ENCODE assay signal across 1 cellular context in genomic region chr2:108534577-108535379, GRCh38.
A peak's percentile ranks its signal among the peaks of the same experiment; 100 is the strongest.
TF ChIP-seq lines count a peak whose summit lies in the region.

No MANE protein-coding gene starts in this region.

TF ChIP-seq in HepG2, 621 proteins besides CTCF, POLR2A, EP300 and RAD21 (continued from another document):
- TF ChIP-seq AFF4 (CRISPR knock-in tag; IDR thresholded peaks at IDR 0.05), result 0 out of 2 replicates have a peak, but pooled peaks have one; percentile 15
- TF ChIP-seq STAT6 (CRISPR knock-in tag; IDR thresholded peaks at IDR 0.05; ENCODE audit: borderline replicate concordance), result no peak
- no peak for TF ChIP-seq MED1 (CRISPR knock-in tag; IDR thresholded peaks at IDR 0.05)
- 0 out of 2 replicates have a peak, but pooled peaks have one; percentile 4 for TF ChIP-seq ZNF766 (CRISPR knock-in tag; IDR thresholded peaks at IDR 0.05; ENCODE audit: borderline replicate concordance)
- no peak for TF ChIP-seq KLF13 (CRISPR knock-in tag; IDR thresholded peaks at IDR 0.05)
- peak; percentile 62 for TF ChIP-seq ASH2L (IDR thresholded peaks at IDR 0.05; ENCODE audit: insufficient read length, low read depth, low read length)
- TF ChIP-seq KMT2A (CRISPR knock-in tag; IDR thresholded peaks at IDR 0.05), result peak; percentile 20; the same call in 1 of the 2 replicates
- TF ChIP-seq BHLHE40 (IDR thresholded peaks at IDR 0.05; ENCODE audit: low read length), result no peak
- TF ChIP-seq ETS1 (CRISPR knock-in tag; IDR thresholded peaks at IDR 0.05), result 0 out of 2 replicates have a peak, but pooled peaks have one; percentile 11
